Comparison of ENCODE assay signal across 1 cellular context in the genomic region with DNA sequence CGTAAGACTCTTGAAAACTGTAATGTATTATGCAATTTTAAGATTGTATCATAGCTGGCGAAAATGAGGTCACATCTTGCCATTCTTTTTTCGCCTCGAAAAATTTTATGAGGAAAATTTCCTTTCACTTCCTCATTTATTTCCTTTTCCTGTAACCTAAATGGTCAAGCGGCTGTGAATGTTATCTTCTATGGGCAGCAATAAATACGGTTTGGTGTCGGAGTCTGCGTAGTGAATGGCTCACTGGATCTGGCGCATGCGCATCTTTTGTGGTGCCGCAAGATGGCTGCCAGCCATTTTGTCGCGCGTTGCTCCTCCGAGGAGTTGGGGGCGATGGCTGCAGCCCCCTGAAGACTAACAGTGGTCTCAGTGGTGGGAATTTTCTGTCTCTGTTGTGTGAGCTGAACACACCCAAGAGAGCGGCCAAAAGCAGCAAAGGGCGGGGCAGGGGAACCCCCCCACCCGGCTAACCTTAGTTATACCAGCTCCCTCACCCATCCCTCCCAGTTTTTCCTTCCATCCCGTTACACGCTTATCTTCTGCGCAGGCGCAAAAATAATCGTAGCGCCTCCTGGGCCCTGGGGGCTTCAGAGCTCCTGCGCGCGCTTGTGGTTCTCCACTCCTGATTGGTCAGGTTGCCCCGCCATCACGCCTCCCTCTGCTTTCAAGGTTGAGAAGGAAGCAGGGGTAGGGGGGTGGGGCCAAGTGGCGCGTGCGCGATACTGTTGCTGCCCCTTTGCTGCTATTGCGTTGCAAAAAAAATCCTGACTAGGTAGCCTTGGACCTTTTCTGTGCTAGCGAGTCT.
A peak's percentile ranks its signal among the peaks of the same experiment; 100 is the strongest.
TF ChIP-seq lines count a peak whose summit lies in the region.

A gene (plus strand): TSS at position 722 of the 805 bp plus-strand sequence. CDS start 568 bp downstream, outside the sequence.

TF ChIP-seq in HepG2, 621 proteins besides CTCF, POLR2A, EP300 and RAD21 (continued from another document and continues in another):
- TF ChIP-seq, protein P1, sequence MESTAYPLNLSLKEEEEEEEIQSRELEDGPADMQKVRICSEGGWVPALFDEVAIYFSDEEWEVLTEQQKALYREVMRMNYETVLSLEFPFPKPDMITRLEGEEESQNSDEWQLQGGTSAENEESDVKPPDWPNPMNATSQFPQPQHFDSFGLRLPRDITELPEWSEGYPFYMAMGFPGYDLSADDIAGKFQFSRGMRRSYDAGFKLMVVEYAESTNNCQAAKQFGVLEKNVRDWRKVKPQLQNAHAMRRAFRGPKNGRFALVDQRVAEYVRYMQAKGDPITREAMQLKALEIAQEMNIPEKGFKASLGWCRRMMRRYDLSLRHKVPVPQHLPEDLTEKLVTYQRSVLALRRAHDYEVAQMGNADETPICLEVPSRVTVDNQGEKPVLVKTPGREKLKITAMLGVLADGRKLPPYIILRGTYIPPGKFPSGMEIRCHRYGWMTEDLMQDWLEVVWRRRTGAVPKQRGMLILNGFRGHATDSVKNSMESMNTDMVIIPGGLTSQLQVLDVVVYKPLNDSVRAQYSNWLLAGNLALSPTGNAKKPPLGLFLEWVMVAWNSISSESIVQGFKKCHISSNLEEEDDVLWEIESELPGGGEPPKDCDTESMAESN (CRISPR knock-in tag; conservative IDR thresholded peaks at IDR 0.05) = no peak
- TF ChIP-seq GABPB1 (CRISPR knock-in tag; IDR thresholded peaks at IDR 0.05) = 0 out of 2 replicates have a peak, but pooled peaks have one; percentile 22
- no peak for TF ChIP-seq ZNF713 (CRISPR knock-in tag; IDR thresholded peaks at IDR 0.05)
- no peak for TF ChIP-seq AKAP8 (CRISPR knock-in tag; IDR thresholded peaks at IDR 0.05)
- no peak for TF ChIP-seq ZNF207 (IDR thresholded peaks at IDR 0.05; ENCODE audit: borderline replicate concordance)
- TF ChIP-seq ZNF598 (CRISPR knock-in tag; IDR thresholded peaks at IDR 0.05; ENCODE audit: borderline replicate concordance) = no peak
- TF ChIP-seq, protein P2, sequence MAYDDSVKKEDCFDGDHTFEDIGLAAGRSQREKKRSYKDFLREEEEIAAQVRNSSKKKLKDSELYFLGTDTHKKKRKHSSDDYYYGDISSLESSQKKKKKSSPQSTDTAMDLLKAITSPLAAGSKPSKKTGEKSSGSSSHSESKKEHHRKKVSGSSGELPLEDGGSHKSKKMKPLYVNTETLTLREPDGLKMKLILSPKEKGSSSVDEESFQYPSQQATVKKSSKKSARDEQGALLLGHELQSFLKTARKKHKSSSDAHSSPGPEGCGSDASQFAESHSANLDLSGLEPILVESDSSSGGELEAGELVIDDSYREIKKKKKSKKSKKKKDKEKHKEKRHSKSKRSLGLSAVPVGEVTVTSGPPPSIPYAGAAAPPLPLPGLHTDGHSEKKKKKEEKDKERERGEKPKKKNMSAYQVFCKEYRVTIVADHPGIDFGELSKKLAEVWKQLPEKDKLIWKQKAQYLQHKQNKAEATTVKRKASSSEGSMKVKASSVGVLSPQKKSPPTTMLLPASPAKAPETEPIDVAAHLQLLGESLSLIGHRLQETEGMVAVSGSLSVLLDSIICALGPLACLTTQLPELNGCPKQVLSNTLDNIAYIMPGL (CRISPR knock-in tag; IDR thresholded peaks at IDR 0.05; ENCODE audit: borderline replicate concordance in 1 of 2, low read depth in 1 of 2) = peak; percentile 3 to 45; a peak in 1 of 4 replicates
- TF ChIP-seq ZMYM3 (CRISPR knock-in tag; IDR thresholded peaks at IDR 0.05) = no peak
- TF ChIP-seq ZNF792 (CRISPR knock-in tag; IDR thresholded peaks at IDR 0.05) = no peak
- TF ChIP-seq FLYWCH1 (CRISPR knock-in tag; IDR thresholded peaks at IDR 0.05) = no peak
- no peak for TF ChIP-seq NFE2 (CRISPR knock-in tag; IDR thresholded peaks at IDR 0.05)
- TF ChIP-seq PHF5A (CRISPR knock-in tag; IDR thresholded peaks at IDR 0.05; ENCODE audit: low read depth, unreplicated experiment) = no peak
- no peak for TF ChIP-seq ISL2 (CRISPR knock-in tag; IDR thresholded peaks at IDR 0.05)
- no peak for TF ChIP-seq KAT2B (IDR thresholded peaks at IDR 0.05; ENCODE audit: borderline replicate concordance, low read depth, low read length)
- TF ChIP-seq BCL6 (CRISPR knock-in tag; IDR thresholded peaks at IDR 0.05) = no peak; the same call in 1 of the 2 replicates
- no peak for TF ChIP-seq ZNF768 (CRISPR knock-in tag; IDR thresholded peaks at IDR 0.05)
- TF ChIP-seq NFE2L2 (IDR thresholded peaks at IDR 0.05; ENCODE audit: low read length) = no peak
- TF ChIP-seq, protein P3, sequence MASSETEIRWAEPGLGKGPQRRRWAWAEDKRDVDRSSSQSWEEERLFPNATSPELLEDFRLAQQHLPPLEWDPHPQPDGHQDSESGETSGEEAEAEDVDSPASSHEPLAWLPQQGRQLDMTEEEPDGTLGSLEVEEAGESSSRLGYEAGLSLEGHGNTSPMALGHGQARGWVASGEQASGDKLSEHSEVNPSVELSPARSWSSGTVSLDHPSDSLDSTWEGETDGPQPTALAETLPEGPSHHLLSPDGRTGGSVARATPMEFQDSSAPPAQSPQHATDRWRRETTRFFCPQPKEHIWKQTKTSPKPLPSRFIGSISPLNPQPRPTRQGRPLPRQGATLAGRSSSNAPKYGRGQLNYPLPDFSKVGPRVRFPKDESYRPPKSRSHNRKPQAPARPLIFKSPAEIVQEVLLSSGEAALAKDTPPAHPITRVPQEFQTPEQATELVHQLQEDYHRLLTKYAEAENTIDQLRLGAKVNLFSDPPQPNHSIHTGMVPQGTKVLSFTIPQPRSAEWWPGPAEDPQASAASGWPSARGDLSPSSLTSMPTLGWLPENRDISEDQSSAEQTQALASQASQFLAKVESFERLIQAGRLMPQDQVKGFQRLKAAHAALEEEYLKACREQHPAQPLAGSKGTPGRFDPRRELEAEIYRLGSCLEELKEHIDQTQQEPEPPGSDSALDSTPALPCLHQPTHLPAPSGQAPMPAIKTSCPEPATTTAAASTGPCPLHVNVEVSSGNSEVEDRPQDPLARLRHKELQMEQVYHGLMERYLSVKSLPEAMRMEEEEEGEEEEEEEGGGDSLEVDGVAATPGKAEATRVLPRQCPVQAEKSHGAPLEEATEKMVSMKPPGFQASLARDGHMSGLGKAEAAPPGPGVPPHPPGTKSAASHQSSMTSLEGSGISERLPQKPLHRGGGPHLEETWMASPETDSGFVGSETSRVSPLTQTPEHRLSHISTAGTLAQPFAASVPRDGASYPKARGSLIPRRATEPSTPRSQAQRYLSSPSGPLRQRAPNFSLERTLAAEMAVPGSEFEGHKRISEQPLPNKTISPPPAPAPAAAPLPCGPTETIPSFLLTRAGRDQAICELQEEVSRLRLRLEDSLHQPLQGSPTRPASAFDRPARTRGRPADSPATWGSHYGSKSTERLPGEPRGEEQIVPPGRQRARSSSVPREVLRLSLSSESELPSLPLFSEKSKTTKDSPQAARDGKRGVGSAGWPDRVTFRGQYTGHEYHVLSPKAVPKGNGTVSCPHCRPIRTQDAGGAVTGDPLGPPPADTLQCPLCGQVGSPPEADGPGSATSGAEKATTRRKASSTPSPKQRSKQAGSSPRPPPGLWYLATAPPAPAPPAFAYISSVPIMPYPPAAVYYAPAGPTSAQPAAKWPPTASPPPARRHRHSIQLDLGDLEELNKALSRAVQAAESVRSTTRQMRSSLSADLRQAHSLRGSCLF (CRISPR knock-in tag; IDR thresholded peaks at IDR 0.05; ENCODE audit: borderline replicate concordance) = 0 out of 2 replicates have a peak, but pooled peaks have one; percentile 39
- no peak for TF ChIP-seq REXO4 (CRISPR knock-in tag; IDR thresholded peaks at IDR 0.05; ENCODE audit: borderline replicate concordance)
- TF ChIP-seq, protein P4, sequence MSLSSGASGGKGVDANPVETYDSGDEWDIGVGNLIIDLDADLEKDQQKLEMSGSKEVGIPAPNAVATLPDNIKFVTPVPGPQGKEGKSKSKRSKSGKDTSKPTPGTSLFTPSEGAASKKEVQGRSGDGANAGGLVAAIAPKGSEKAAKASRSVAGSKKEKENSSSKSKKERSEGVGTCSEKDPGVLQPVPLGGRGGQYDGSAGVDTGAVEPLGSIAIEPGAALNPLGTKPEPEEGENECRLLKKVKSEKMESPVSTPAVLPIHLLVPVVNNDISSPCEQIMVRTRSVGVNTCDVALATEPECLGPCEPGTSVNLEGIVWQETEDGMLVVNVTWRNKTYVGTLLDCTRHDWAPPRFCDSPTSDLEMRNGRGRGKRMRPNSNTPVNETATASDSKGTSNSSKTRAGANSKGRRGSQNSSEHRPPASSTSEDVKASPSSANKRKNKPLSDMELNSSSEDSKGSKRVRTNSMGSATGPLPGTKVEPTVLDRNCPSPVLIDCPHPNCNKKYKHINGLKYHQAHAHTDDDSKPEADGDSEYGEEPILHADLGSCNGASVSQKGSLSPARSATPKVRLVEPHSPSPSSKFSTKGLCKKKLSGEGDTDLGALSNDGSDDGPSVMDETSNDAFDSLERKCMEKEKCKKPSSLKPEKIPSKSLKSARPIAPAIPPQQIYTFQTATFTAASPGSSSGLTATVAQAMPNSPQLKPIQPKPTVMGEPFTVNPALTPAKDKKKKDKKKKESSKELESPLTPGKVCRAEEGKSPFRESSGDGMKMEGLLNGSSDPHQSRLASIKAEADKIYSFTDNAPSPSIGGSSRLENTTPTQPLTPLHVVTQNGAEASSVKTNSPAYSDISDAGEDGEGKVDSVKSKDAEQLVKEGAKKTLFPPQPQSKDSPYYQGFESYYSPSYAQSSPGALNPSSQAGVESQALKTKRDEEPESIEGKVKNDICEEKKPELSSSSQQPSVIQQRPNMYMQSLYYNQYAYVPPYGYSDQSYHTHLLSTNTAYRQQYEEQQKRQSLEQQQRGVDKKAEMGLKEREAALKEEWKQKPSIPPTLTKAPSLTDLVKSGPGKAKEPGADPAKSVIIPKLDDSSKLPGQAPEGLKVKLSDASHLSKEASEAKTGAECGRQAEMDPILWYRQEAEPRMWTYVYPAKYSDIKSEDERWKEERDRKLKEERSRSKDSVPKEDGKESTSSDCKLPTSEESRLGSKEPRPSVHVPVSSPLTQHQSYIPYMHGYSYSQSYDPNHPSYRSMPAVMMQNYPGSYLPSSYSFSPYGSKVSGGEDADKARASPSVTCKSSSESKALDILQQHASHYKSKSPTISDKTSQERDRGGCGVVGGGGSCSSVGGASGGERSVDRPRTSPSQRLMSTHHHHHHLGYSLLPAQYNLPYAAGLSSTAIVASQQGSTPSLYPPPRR (CRISPR knock-in tag; IDR thresholded peaks at IDR 0.05; ENCODE audit: borderline replicate concordance) = 0 out of 2 replicates have a peak, but pooled peaks have one; percentile 16
- TF ChIP-seq, protein P5, sequence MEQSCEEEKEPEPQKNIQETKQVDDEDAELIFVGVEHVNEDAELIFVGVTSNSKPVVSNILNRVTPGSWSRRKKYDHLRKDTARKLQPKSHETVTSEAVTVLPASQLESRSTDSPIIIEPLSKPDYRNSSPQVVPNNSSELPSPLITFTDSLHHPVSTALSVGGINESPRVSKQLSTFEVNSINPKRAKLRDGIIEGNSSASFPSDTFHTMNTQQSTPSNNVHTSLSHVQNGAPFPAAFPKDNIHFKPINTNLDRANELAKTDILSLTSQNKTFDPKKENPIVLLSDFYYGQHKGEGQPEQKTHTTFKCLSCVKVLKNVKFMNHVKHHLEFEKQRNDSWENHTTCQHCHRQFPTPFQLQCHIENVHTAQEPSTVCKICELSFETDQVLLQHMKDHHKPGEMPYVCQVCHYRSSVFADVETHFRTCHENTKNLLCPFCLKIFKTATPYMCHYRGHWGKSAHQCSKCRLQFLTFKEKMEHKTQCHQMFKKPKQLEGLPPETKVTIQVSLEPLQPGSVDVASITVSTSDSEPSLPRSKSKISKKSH (CRISPR knock-in tag; IDR thresholded peaks at IDR 0.05; ENCODE audit: borderline replicate concordance) = peak; percentile 54
- peak; percentile 73 for TF ChIP-seq PHF8 (CRISPR knock-in tag; IDR thresholded peaks at IDR 0.05)
- no peak for TF ChIP-seq ZSCAN25 (CRISPR knock-in tag; IDR thresholded peaks at IDR 0.05)
- TF ChIP-seq ZNF431 (CRISPR knock-in tag; IDR thresholded peaks at IDR 0.05; ENCODE audit: borderline replicate concordance, low read depth) = no peak
- TF ChIP-seq, protein P6, sequence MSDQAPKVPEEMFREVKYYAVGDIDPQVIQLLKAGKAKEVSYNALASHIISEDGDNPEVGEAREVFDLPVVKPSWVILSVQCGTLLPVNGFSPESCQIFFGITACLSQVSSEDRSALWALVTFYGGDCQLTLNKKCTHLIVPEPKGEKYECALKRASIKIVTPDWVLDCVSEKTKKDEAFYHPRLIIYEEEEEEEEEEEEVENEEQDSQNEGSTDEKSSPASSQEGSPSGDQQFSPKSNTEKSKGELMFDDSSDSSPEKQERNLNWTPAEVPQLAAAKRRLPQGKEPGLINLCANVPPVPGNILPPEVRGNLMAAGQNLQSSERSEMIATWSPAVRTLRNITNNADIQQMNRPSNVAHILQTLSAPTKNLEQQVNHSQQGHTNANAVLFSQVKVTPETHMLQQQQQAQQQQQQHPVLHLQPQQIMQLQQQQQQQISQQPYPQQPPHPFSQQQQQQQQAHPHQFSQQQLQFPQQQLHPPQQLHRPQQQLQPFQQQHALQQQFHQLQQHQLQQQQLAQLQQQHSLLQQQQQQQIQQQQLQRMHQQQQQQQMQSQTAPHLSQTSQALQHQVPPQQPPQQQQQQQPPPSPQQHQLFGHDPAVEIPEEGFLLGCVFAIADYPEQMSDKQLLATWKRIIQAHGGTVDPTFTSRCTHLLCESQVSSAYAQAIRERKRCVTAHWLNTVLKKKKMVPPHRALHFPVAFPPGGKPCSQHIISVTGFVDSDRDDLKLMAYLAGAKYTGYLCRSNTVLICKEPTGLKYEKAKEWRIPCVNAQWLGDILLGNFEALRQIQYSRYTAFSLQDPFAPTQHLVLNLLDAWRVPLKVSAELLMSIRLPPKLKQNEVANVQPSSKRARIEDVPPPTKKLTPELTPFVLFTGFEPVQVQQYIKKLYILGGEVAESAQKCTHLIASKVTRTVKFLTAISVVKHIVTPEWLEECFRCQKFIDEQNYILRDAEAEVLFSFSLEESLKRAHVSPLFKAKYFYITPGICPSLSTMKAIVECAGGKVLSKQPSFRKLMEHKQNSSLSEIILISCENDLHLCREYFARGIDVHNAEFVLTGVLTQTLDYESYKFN (CRISPR knock-in tag; conservative IDR thresholded peaks at IDR 0.05) = peak; percentile 19; the same call in 1 of the 2 replicates
- no peak; the same call in 1 of the 2 replicates for TF ChIP-seq MED13 (CRISPR knock-in tag; IDR thresholded peaks at IDR 0.05)
- TF ChIP-seq TOE1 (CRISPR knock-in tag; IDR thresholded peaks at IDR 0.05) = no peak; the same call in 1 of the 2 replicates
- TF ChIP-seq, protein P7, sequence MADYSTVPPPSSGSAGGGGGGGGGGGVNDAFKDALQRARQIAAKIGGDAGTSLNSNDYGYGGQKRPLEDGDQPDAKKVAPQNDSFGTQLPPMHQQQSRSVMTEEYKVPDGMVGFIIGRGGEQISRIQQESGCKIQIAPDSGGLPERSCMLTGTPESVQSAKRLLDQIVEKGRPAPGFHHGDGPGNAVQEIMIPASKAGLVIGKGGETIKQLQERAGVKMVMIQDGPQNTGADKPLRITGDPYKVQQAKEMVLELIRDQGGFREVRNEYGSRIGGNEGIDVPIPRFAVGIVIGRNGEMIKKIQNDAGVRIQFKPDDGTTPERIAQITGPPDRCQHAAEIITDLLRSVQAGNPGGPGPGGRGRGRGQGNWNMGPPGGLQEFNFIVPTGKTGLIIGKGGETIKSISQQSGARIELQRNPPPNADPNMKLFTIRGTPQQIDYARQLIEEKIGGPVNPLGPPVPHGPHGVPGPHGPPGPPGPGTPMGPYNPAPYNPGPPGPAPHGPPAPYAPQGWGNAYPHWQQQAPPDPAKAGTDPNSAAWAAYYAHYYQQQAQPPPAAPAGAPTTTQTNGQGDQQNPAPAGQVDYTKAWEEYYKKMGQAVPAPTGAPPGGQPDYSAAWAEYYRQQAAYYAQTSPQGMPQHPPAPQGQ (CRISPR knock-in tag; IDR thresholded peaks at IDR 0.05; ENCODE audit: borderline replicate concordance) = no peak
